16 cellular contexts compared by ENCODE assay signal in the genomic region with DNA sequence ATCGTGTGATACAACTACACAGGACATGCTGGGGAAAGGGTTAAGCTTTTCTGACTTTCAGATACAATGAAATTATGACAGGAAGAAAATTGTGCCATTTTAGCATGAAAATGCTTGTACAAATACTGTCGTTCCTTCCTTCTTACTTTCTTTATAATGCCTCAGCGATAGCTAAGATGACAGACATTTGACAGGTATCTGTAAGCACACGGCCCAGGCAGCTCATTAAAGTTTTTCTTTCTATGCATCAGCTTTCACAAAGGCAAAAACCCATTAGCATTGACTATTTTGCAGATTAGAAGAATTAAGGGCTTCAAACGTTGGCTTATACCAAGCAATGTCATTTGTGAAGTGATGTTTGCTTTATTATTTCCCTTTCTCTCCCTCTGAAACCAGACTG.
DNase-seq lines count a peak whose midpoint lies in the region; TF ChIP-seq lines count a peak whose summit lies in the region.
"Had no signal": no experiment of that assay in that cellular context is flagged by ENCODE, and none has a peak within 500 bp of the region (broad histone marks: within the 10 kb centered on the region; RNA-seq: fewer than 3 reads in every experiment).

No MANE protein-coding gene starts in this region.

- H3K79me2 ChIP-seq in PC-9 (ENCODE audit: low read depth) (no peaks in the 10 kb centered on the region), neural progenitor cell (ENCODE audit: low read depth) (no peaks in the 10 kb centered on the region)

- CTCF ChIA-PET in PC-9 (lab: Charles Lee) = no interaction called here

- H3K4me1 Mint-ChIP-seq in neural progenitor cell = peaks cover 53% of the 10 kb centered on the region
- H3K4me1 Mint-ChIP-seq in activated T-cell treated with anti-CD3 and anti-CD28 coated beads, Interleukin-2, amount 50 U/mL, for 24 hours (ENCODE audit: low read depth) = no peaks in the 10 kb centered on the region
- H3K4me1 Mint-ChIP-seq: CD14-positive monocyte; CD4-positive, alpha-beta memory T cell; IgD-negative memory B cell had no signal

- H3K9me3 Mint-ChIP-seq in neural progenitor cell = no peaks in the 10 kb centered on the region
- H3K9me3 Mint-ChIP-seq in activated T-cell treated with anti-CD3 and anti-CD28 coated beads, Interleukin-2, amount 50 U/mL, for 24 hours = no peaks in the 10 kb centered on the region
- H3K9me3 Mint-ChIP-seq: CD4-positive, alpha-beta memory T cell; IgD-negative memory B cell had no signal

- peaks cover 38% of the 10 kb centered on the region for H3K27me3 Mint-ChIP-seq in neural progenitor cell (ENCODE audit: insufficient read depth, low read depth)
- no peaks in the 10 kb centered on the region for H3K27me3 Mint-ChIP-seq in activated T-cell treated with anti-CD3 and anti-CD28 coated beads, Interleukin-2, amount 50 U/mL, for 24 hours
- H3K27me3 Mint-ChIP-seq: IgD-negative memory B cell had no signal

- 0 out of 2 replicates have a peak, but pooled peaks cover 15% of the 10 kb centered on the region for H3K9me3 ChIP-seq in PC-9 (ENCODE audit: insufficient read depth, low read depth)
- no peaks in the 10 kb centered on the region for H3K9me3 ChIP-seq in neural progenitor cell (ENCODE audit: low read depth)
- H3K9me3 ChIP-seq: BLaER1 had no signal

- no peaks in the 10 kb centered on the region for H4K20me1 ChIP-seq in PC-9 (ENCODE audit: insufficient read depth)
- no peaks in the 10 kb centered on the region for H4K20me1 ChIP-seq in neural progenitor cell (ENCODE audit: low read depth)
- H4K20me1 ChIP-seq: BLaER1 had no signal

- H3K36me3 ChIP-seq in PC-9 (ENCODE audit: low read depth) (no peaks in the 10 kb centered on the region), neural progenitor cell (no peaks in the 10 kb centered on the region)
- H3K36me3 ChIP-seq: BLaER1 had no signal

- TF ChIP-seq CTCF in PC-9 (conservative IDR thresholded peaks at IDR 0.05) = no peak
- no peak for TF ChIP-seq CTCF in neural progenitor cell (IDR thresholded peaks at IDR 0.05)

- H3K4me2 ChIP-seq in PC-9 (peak overlapping the region; percentile 14), neural progenitor cell (peak overlapping the region; percentile 26)
- H3K4me2 ChIP-seq: BLaER1 had no signal

- DNase-seq in NCI-H526 treated with DMSO at 0.1 percent for 48 hours (lab: John Stamatoyannopoulos, UW) (peak; percentile 2), NCI-H526 (lab: John Stamatoyannopoulos, UW) (no peak), PC-9 (no peak), neural progenitor cell (ENCODE audit: low spot score) (no peak), NOMO-1 (lab: John Stamatoyannopoulos, UW; ENCODE audit: unreplicated experiment in 2 of 2) (no peak), erythroblast (lab: John Stamatoyannopoulos, UW) (no peak)
- DNase-seq in activated T-cell treated with anti-CD3 and anti-CD28 coated beads, Interleukin-2, amount 50 U/mL, for 24 hours = no peak
- DNase-seq: CD4-positive, alpha-beta memory T cell; DMS79 treated with DMSO at 0.1 percent for 48 hours; GF-D8; GOT3; H7 had no signal

- H3K36me3 Mint-ChIP-seq in neural progenitor cell = no peaks in the 10 kb centered on the region
- no peaks in the 10 kb centered on the region for H3K36me3 Mint-ChIP-seq in activated T-cell treated with anti-CD3 and anti-CD28 coated beads, Interleukin-2, amount 50 U/mL, for 24 hours (ENCODE audit: low read depth)
- H3K36me3 Mint-ChIP-seq: CD14-positive monocyte; CD4-positive, alpha-beta memory T cell; IgD-negative memory B cell had no signal

- no peak overlapping the region for H3K9ac ChIP-seq in neural progenitor cell
- H3K9ac ChIP-seq: BLaER1 had no signal

- H3K4me1 ChIP-seq in PC-9 (replicated peaks; ENCODE audit: insufficient read depth) (peaks cover 34% of the 10 kb centered on the region), neural progenitor cell (peaks cover 67% of the 10 kb centered on the region)
- H3K4me1 ChIP-seq: BLaER1 had no signal

- no peak overlapping the region for H3K4me3 Mint-ChIP-seq in neural progenitor cell
- H3K4me3 Mint-ChIP-seq in activated T-cell treated with anti-CD3 and anti-CD28 coated beads, Interleukin-2, amount 50 U/mL, for 24 hours = no peak overlapping the region
- H3K4me3 Mint-ChIP-seq: CD14-positive monocyte; CD4-positive, alpha-beta memory T cell; IgD-negative memory B cell had no signal

- H3K27ac Mint-ChIP-seq in neural progenitor cell = no peak overlapping the region
- H3K27ac Mint-ChIP-seq in activated T-cell treated with anti-CD3 and anti-CD28 coated beads, Interleukin-2, amount 50 U/mL, for 24 hours = no peak overlapping the region
- H3K27ac Mint-ChIP-seq: CD14-positive monocyte; CD4-positive, alpha-beta memory T cell; IgD-negative memory B cell had no signal

- H3K27ac ChIP-seq in PC-9 (no peak overlapping the region), neural progenitor cell (no peak overlapping the region)
- H3K27ac ChIP-seq: 22Rv1, BLaER1 had no signal

- intact Hi-C loops in PC-9 (cut with micrococcal nuclease; ENCODE audit: unreplicated experiment) = no loop called here

- no peaks in the 10 kb centered on the region for H3K27me3 ChIP-seq in PC-9 (ENCODE audit: insufficient read depth, low read depth)
- H3K27me3 ChIP-seq in neural progenitor cell = no peaks in the 10 kb centered on the region
- H3K27me3 ChIP-seq: BLaER1 had no signal

- POLR2A ChIA-PET in PC-9 (lab: Charles Lee; ENCODE audit: unreplicated experiment) = interaction anchor here (0.6 kb wide), 1 partner anchor 496 kb away, joined by 4 read pairs; no protein-coding TSS in a partner anchor

- H3K9me2 ChIP-seq in PC-9 (ENCODE audit: insufficient read depth) = no peaks in the 10 kb centered on the region

- H3F3A ChIP-seq in PC-9 (ENCODE audit: insufficient read depth, low read depth) = no peaks in the 10 kb centered on the region; the same call in 1 of the 2 replicates
- H3F3A ChIP-seq in neural progenitor cell (ENCODE audit: low read depth) = peaks cover 38% of the 10 kb centered on the region

- no peak for TF ChIP-seq POLR2A in erythroblast (IDR thresholded peaks at IDR 0.05; ENCODE audit: low read length)

- no peak overlapping the region for H3K4me3 ChIP-seq in PC-9
- no peak overlapping the region for H3K4me3 ChIP-seq in neural progenitor cell
- H3K4me3 ChIP-seq: BLaER1 had no signal

- no peak overlapping the region; the same call in 1 of the 2 replicates for H2AFZ ChIP-seq in PC-9
- H2AFZ ChIP-seq in neural progenitor cell (replicated peaks) = peak overlapping the region; percentile 13

- BruUV-seq in PC-9 (replicated peaks; lab: Mats Ljungman, UMichigan) = no TSS peak
